Comparison of ENCODE assay signal across 30 cellular contexts in the genomic region with DNA sequence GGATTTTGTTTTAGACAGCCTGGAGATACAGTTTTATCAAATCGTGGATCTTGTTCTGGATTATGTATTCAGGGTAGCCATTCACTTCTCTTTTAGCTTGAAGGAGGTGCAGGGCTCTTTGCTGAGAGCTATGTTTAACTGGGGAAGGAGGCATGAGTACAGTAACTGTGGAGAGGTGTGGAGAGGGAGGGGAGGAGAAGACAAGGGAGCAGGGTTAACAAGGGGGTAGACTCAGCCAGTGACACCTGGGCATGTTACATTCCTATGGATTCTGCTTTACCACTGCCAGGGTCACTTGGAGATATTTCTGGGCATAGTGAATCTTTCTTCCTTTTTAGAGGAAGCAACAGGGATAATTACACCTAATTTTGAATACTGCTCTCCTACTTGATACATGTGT.
"Had no signal": no experiment of that assay in that cellular context is flagged by ENCODE, and none has a peak within 500 bp of the region (broad histone marks: within the 10 kb centered on the region; RNA-seq: fewer than 3 reads in every experiment).

No MANE protein-coding gene starts in this region.

- H3K27ac Mint-ChIP-seq: naive thymus-derived CD8-positive, alpha-beta T cell; natural killer cell treated with Interleukin-12 subunit alpha and Interleukin-12 subunit beta and Interleukin-15 and Interleukin-18, amount 100 ng/mL, for 72 hours; nephron progenitor cell; stimulated activated effector memory CD8-positive, alpha-beta T cell treated with anti-CD3 and anti-CD28 coated beads, Interleukin-12 subunit alpha, Interleukin-12 subunit beta, amount 100 ng/mL, for 72 hours; stimulated activated naive B cell treated with anti-CD40 and anti-IgM and Interleukin-4, amounts not matched to agents 10 μg/mL and 1 μg/mL and 100 μg/mL, for 72 hours; stimulated activated naive CD8-positive, alpha-beta T cell treated with anti-CD3 and anti-CD28 coated beads, Interleukin-15, Interleukin-2, amounts not matched to agents 100 ng/mL and 50 ng/mL, for 24 hours; type B pancreatic cell had no signal

- H3K36me3 Mint-ChIP-seq: naive B cell; naive thymus-derived CD8-positive, alpha-beta T cell; natural killer cell treated with Interleukin-12 subunit alpha and Interleukin-12 subunit beta and Interleukin-15 and Interleukin-18, amount 100 ng/mL, for 72 hours; stimulated activated effector memory CD8-positive, alpha-beta T cell treated with anti-CD3 and anti-CD28 coated beads, Interleukin-12 subunit alpha, Interleukin-12 subunit beta, amount 100 ng/mL, for 72 hours; stimulated activated naive B cell treated with anti-CD40 and anti-IgM and Interleukin-4, amounts not matched to agents 10 μg/mL and 1 μg/mL and 100 μg/mL, for 72 hours; type B pancreatic cell had no signal

- FAIRE-seq: small intestine had no signal

- H3K9ac ChIP-seq: parathyroid adenoma had no signal

- H3K79me2 ChIP-seq: parathyroid adenoma had no signal

- H3K9me3 Mint-ChIP-seq: nephron progenitor cell; neural crest cell; stimulated activated effector memory CD8-positive, alpha-beta T cell treated with anti-CD3 and anti-CD28 coated beads, Interleukin-12 subunit alpha, Interleukin-12 subunit beta, amount 100 ng/mL, for 72 hours; stimulated activated naive CD8-positive, alpha-beta T cell treated with anti-CD3 and anti-CD28 coated beads, Interleukin-15, Interleukin-2, amounts not matched to agents 100 ng/mL and 50 ng/mL, for 24 hours; type B pancreatic cell had no signal

- H3K9me3 ChIP-seq: neutrophil, ovary, psoas muscle, right lobe of liver, sigmoid colon, stomach, thoracic aorta, thyroid gland, tibial nerve, upper lobe of right lung, uterus had no signal

- H3K4me1 Mint-ChIP-seq: naive B cell; naive thymus-derived CD8-positive, alpha-beta T cell; nephron progenitor cell; neural crest cell; stimulated activated effector memory CD8-positive, alpha-beta T cell treated with anti-CD3 and anti-CD28 coated beads, Interleukin-12 subunit alpha, Interleukin-12 subunit beta, amount 100 ng/mL, for 72 hours; stimulated activated naive B cell treated with anti-CD40 and anti-IgM and Interleukin-4, amounts not matched to agents 10 μg/mL and 1 μg/mL and 100 μg/mL, for 72 hours had no signal

- H3K36me3 ChIP-seq: neutrophil, ovary, right lobe of liver, sigmoid colon, stomach, thoracic aorta, thyroid gland, tibial nerve, upper lobe of right lung, uterus had no signal

- DNase-seq: naive B cell; naive thymus-derived CD8-positive, alpha-beta T cell; nephron progenitor cell; nucleus accumbens; ovary; posterior cingulate gyrus; psoas muscle; right cardiac atrium; right lobe of liver; sigmoid colon; small intestine; stimulated activated CD4-positive, alpha-beta T cell treated with anti-CD3 and anti-CD28 coated beads, Interleukin-15, amount 100 ng/mL, for 24 hours; stimulated activated CD4-positive, alpha-beta T cell treated with anti-CD3 and anti-CD28 coated beads, Interleukin-2, amount 100 ng/mL, for 24 hours; stimulated activated CD4-positive, alpha-beta T cell treated with anti-CD3 and anti-CD28 coated beads, Interleukin-2, amount 100 ng/mL, for 48 hours; stimulated activated CD4-positive, alpha-beta T cell treated with anti-CD3 and anti-CD28 coated beads, Interleukin-4, amount 100 ng/mL, for 24 hours; stimulated activated naive B cell treated with anti-CD40 and anti-IgM and Interleukin-4, amounts not matched to agents 10 μg/mL and 1 μg/mL and 100 μg/mL, for 72 hours; stimulated activated naive CD4-positive, alpha-beta T cell treated with Interleukin-2 at 50 U/mL for 16 hours; stomach; thyroid gland; upper lobe of right lung; uterus had no signal

- H3K4me3 ChIP-seq: ovary, psoas muscle, right lobe of liver, sigmoid colon, stomach, thoracic aorta, thyroid gland, tibial nerve, upper lobe of right lung, uterus had no signal

- ATAC-seq: naive thymus-derived CD8-positive, alpha-beta T cell; natural killer cell treated with Interleukin-12 subunit alpha and Interleukin-12 subunit beta and Interleukin-15 and Interleukin-18, amount 100 ng/mL, for 72 hours; psoas muscle; right cardiac atrium; right lobe of liver; stimulated activated effector memory CD8-positive, alpha-beta T cell treated with anti-CD3 and anti-CD28 coated beads, Interleukin-12 subunit alpha, Interleukin-12 subunit beta, amount 100 ng/mL, for 72 hours; stimulated activated naive B cell treated with anti-CD40 and anti-IgM and Interleukin-4, amounts not matched to agents 10 μg/mL and 1 μg/mL and 100 μg/mL, for 72 hours; upper lobe of right lung had no signal

- H3K27me3 Mint-ChIP-seq: naive B cell; naive thymus-derived CD8-positive, alpha-beta T cell; natural killer cell treated with Interleukin-12 subunit alpha and Interleukin-12 subunit beta and Interleukin-15 and Interleukin-18, amount 100 ng/mL, for 72 hours; stimulated activated naive B cell treated with anti-CD40 and anti-IgM and Interleukin-4, amounts not matched to agents 10 μg/mL and 1 μg/mL and 100 μg/mL, for 72 hours; stimulated activated naive CD8-positive, alpha-beta T cell treated with anti-CD3 and anti-CD28 coated beads, Interleukin-15, Interleukin-2, amounts not matched to agents 100 ng/mL and 50 ng/mL, for 24 hours; type B pancreatic cell had no signal

- H3K4me3 Mint-ChIP-seq: naive B cell; naive thymus-derived CD8-positive, alpha-beta T cell; natural killer cell treated with Interleukin-12 subunit alpha and Interleukin-12 subunit beta and Interleukin-15 and Interleukin-18, amount 100 ng/mL, for 72 hours; nephron progenitor cell; neural crest cell; stimulated activated effector memory CD8-positive, alpha-beta T cell treated with anti-CD3 and anti-CD28 coated beads, Interleukin-12 subunit alpha, Interleukin-12 subunit beta, amount 100 ng/mL, for 72 hours; stimulated activated naive B cell treated with anti-CD40 and anti-IgM and Interleukin-4, amounts not matched to agents 10 μg/mL and 1 μg/mL and 100 μg/mL, for 72 hours; stimulated activated naive CD8-positive, alpha-beta T cell treated with anti-CD3 and anti-CD28 coated beads, Interleukin-15, Interleukin-2, amounts not matched to agents 100 ng/mL and 50 ng/mL, for 24 hours; type B pancreatic cell had no signal

- H2AFZ ChIP-seq: parathyroid adenoma had no signal

- H3K4me1 ChIP-seq: parathyroid adenoma, psoas muscle, right lobe of liver, stomach, thyroid gland, tibial nerve, upper lobe of right lung, uterus had no signal

- H3K27ac ChIP-seq: neutrophil, ovary, parathyroid adenoma, psoas muscle, right lobe of liver, sigmoid colon, stomach, thoracic aorta, thyroid gland, tibial nerve, upper lobe of right lung, uterus had no signal

- H3K27me3 ChIP-seq: neutrophil, ovary, right lobe of liver, sigmoid colon, stomach, thyroid gland, tibial nerve, upper lobe of right lung, uterus had no signal
